7 cellular contexts compared by ENCODE assay signal in genomic region chr1:155648207-155649147, GRCh38. TPM values are rescaled to one million over a fixed set of nuclear protein-coding genes. Genes with fewer than 3 reads are reported as not detected.
DNase-seq lines count a peak whose midpoint lies in the region; ATAC-seq and TF ChIP-seq lines count a peak whose summit lies in the region.

No MANE protein-coding gene starts in this region.

- TF ChIP-seq CTCF in chondrocyte (IDR thresholded peaks at IDR 0.05), result peak; percentile 80
- TF ChIP-seq CTCF in lung (IDR thresholded peaks at IDR 0.05; ENCODE audit: control extremely low read depth, extremely low read depth), result peak; percentile 12
- peak in 3 of 6 experiments; percentile 24 for TF ChIP-seq CTCF in thyroid gland (IDR thresholded peaks at IDR 0.05)

- H3K4me3 ChIP-seq in H7 (ENCODE audit: insufficient read depth, low read depth, low read length), result no peak overlapping the region
- no peak overlapping the region for H3K4me3 ChIP-seq in NT2/D1 (ENCODE audit: insufficient read length, low read depth)
- no peak overlapping the region for H3K4me3 ChIP-seq in lung
- no peak overlapping the region for H3K4me3 ChIP-seq in thyroid gland (replicated peaks in 1 of 3)

- peak overlapping the region; percentile 83 for H3K27ac Mint-ChIP-seq in chondrocyte (ENCODE audit: unreplicated experiment)
- no peak overlapping the region for H3K27ac Mint-ChIP-seq in activated CD4-positive, alpha-beta T cell treated with anti-CD3 and anti-CD28 coated beads, Interleukin-2, amount 10 ng/mL, durations not matched to agents 7 days and 5 days

- H3K9me3 Mint-ChIP-seq in chondrocyte (ENCODE audit: low read depth), result peaks cover 4% of the 10 kb centered on the region
- peaks cover 6% of the 10 kb centered on the region for H3K9me3 Mint-ChIP-seq in activated CD4-positive, alpha-beta T cell treated with anti-CD3 and anti-CD28 coated beads, Interleukin-2, amount 10 ng/mL, durations not matched to agents 7 days and 5 days

- CTCF ChIA-PET in activated CD4-positive, alpha-beta T cell treated with anti-CD3 and anti-CD28 coated beads, Interleukin-2, amount 10 ng/mL, durations not matched to agents 7 days and 5 days (lab: Charles Lee), result interaction anchor here (0.8 kb wide), 1 partner anchor 398 kb away, joined by 3 read pairs; no protein-coding TSS in a partner anchor

- no peak for TF ChIP-seq POLR2A in thyroid gland (IDR thresholded peaks at IDR 0.05)

- H3K27ac ChIP-seq in lung (ENCODE audit: low read depth in 1 of 2, low read length in 1 of 2) (peak overlapping the region in 1 of 2 donors; percentile 83), thyroid gland (no peak overlapping the region)

- H3K4me1 Mint-ChIP-seq in chondrocyte (ENCODE audit: low read depth), result peaks cover 24% of the 10 kb centered on the region
- H3K4me1 Mint-ChIP-seq in activated CD4-positive, alpha-beta T cell treated with anti-CD3 and anti-CD28 coated beads, Interleukin-2, amount 10 ng/mL, durations not matched to agents 7 days and 5 days, result no peaks in the 10 kb centered on the region

- H3K9ac ChIP-seq in NT2/D1 (ENCODE audit: insufficient read length, low read depth), result no peak overlapping the region

- peak overlapping the region; percentile 52 for H3K4me3 Mint-ChIP-seq in chondrocyte (ENCODE audit: unreplicated experiment)
- no peak overlapping the region for H3K4me3 Mint-ChIP-seq in activated CD4-positive, alpha-beta T cell treated with anti-CD3 and anti-CD28 coated beads, Interleukin-2, amount 10 ng/mL, durations not matched to agents 7 days and 5 days

- H3K36me3 ChIP-seq in H7 (replicated peaks; ENCODE audit: control insufficient read depth, insufficient read depth, low read length) (no peaks in the 10 kb centered on the region), NT2/D1 (ENCODE audit: insufficient read depth, insufficient read length, low read length) (peaks cover 3% of the 10 kb centered on the region), lung (ENCODE audit: control insufficient read depth in 2 of 2, insufficient read depth in 2 of 2, low read length in 2 of 2) (no peaks in the 10 kb centered on the region), thyroid gland (no peaks in the 10 kb centered on the region)

- H3K27me3 Mint-ChIP-seq in chondrocyte (ENCODE audit: low read depth), result no peaks in the 10 kb centered on the region
- H3K27me3 Mint-ChIP-seq in activated CD4-positive, alpha-beta T cell treated with anti-CD3 and anti-CD28 coated beads, Interleukin-2, amount 10 ng/mL, durations not matched to agents 7 days and 5 days, result peaks cover 12% of the 10 kb centered on the region

- H3K36me3 Mint-ChIP-seq in chondrocyte (ENCODE audit: low read depth), result no peaks in the 10 kb centered on the region
- H3K36me3 Mint-ChIP-seq in activated CD4-positive, alpha-beta T cell treated with anti-CD3 and anti-CD28 coated beads, Interleukin-2, amount 10 ng/mL, durations not matched to agents 7 days and 5 days (ENCODE audit: low read depth), result no peaks in the 10 kb centered on the region

- intact Hi-C loops in thyroid gland (cut with DNase I) (no loop called here), posterior vena cava (cut with DNase I) (no loop called here)

- H3K9me3 ChIP-seq in NT2/D1 (ENCODE audit: insufficient read depth, low read length), result peaks cover 34% of the 10 kb centered on the region
- no peaks in the 10 kb centered on the region for H3K9me3 ChIP-seq in lung (ENCODE audit: control insufficient read depth in 2 of 2, insufficient read depth in 1 of 2, low read length in 1 of 2)
- no peaks in the 10 kb centered on the region for H3K9me3 ChIP-seq in thyroid gland

- H3K27me3 ChIP-seq in H7 (ENCODE audit: control insufficient read depth, insufficient read depth, low read length), result no peaks in the 10 kb centered on the region
- no peaks in the 10 kb centered on the region for H3K27me3 ChIP-seq in NT2/D1 (ENCODE audit: insufficient read depth, insufficient read length)
- no peaks in the 10 kb centered on the region for H3K27me3 ChIP-seq in lung (ENCODE audit: control insufficient read depth, insufficient read depth)
- H3K27me3 ChIP-seq in thyroid gland, result no peaks in the 10 kb centered on the region

- POLR2A ChIA-PET in activated CD4-positive, alpha-beta T cell treated with anti-CD3 and anti-CD28 coated beads, Interleukin-2, amount 10 ng/mL, durations not matched to agents 7 days and 5 days (lab: Charles Lee), result no interaction called here

- DNase-seq in H7 (peak; percentile 55), NT2/D1 (ENCODE audit: low read depth, low spot score) (peak; percentile 74), chondrocyte (ENCODE audit: low spot score) (no peak), lung (ENCODE audit: low spot score) (peak; percentile 49), thyroid gland (no peak), posterior vena cava (ENCODE audit: low spot score) (no peak)
- DNase-seq in activated CD4-positive, alpha-beta T cell treated with anti-CD3 and anti-CD28 coated beads, Interleukin-2, amount 10 ng/mL, durations not matched to agents 7 days and 5 days, result no peak

- WGBS in lung, 2 donors, result 33 to 34% methylated on average over 11 of the region's 11 CpGs
- 49 to 51% methylated on average over 11 of the region's 11 CpGs for WGBS in thyroid gland, 2 donors

- ATAC-seq in lung (ENCODE audit: insufficient read depth, low FRiP score), result peak; percentile 87

- H3K4me1 ChIP-seq in NT2/D1 (ENCODE audit: insufficient read depth, insufficient read length), result no peaks in the 10 kb centered on the region
- H3K4me1 ChIP-seq in lung (ENCODE audit: control insufficient read depth in 2 of 2, insufficient read depth in 2 of 2, low read length in 2 of 2), result peaks cover 0 to 8% of the 10 kb centered on the region in 2 donors
- no peaks in the 10 kb centered on the region for H3K4me1 ChIP-seq in thyroid gland

RNA-seq across cellular contexts. Expression of gene MSTO1, which starts 38.5 kb away (rescaled TPM):
- 57.6 and 68.0 TPM in 2 replicates for total RNA-seq in H7 (2014; rRNA removed; shearing (Covaris generic))
- total RNA-seq in chondrocyte, result 40.4 to 71.7 TPM (median 42.6 TPM) in 3 replicates
- total RNA-seq in lung, result 10 to 100 TPM; 22.1 to 51.5 TPM
- polyA plus RNA-seq in lung, result 10 to 100 TPM; 28.8 to 33.6 TPM
- 10 to 100 TPM in 3 of 4 donors, 1 to 10 TPM in 1; 8.3 to 31.9 (median 18.6) TPM for total RNA-seq in thyroid gland
- 10 to 100 TPM; 61.5 to 64.5 TPM for total RNA-seq in activated CD4-positive, alpha-beta T cell treated with anti-CD3 and anti-CD28 coated beads, Interleukin-2, amount 10 ng/mL, durations not matched to agents 7 days and 5 days
- total RNA-seq in posterior vena cava, result 10 to 100 TPM; 29.6 to 30.2 TPM

RNA-seq across cellular contexts. Expression of gene YY1AP1, which starts 40.1 kb away (rescaled TPM):
- 46.8 and 69.7 TPM in 2 replicates for total RNA-seq in H7 (2014; rRNA removed; shearing (Covaris generic))
- total RNA-seq in chondrocyte (40.8 to 45.0 TPM (median 41.9 TPM) in 3 replicates), lung (100 to 1,000 TPM in 1 of 2 donors, 10 to 100 TPM in 1; 55.6 to 177 TPM), thyroid gland (100 to 1,000 TPM in 2 of 4 donors, 10 to 100 TPM in 2; 61.7 to 172 (median 94.6) TPM), posterior vena cava (10 to 100 TPM; 62.4 to 73.7 TPM)
- 10 to 100 TPM; 25.7 to 41.0 TPM for polyA plus RNA-seq in lung
- total RNA-seq in activated CD4-positive, alpha-beta T cell treated with anti-CD3 and anti-CD28 coated beads, Interleukin-2, amount 10 ng/mL, durations not matched to agents 7 days and 5 days, result 10 to 100 TPM; 68.9 to 81.9 TPM

RNA-seq across cellular contexts. Expression of gene DAP3, which starts 40.4 kb away (rescaled TPM):
- total RNA-seq in H7 (2014; rRNA removed; shearing (Covaris generic)), result 104 and 138 TPM in 2 replicates
- total RNA-seq in chondrocyte (64.8 to 70.6 TPM (median 65.4 TPM) in 3 replicates), lung (10 to 100 TPM; 50.0 to 99.5 TPM), thyroid gland (100 to 1,000 TPM in 3 of 4 donors, 10 to 100 TPM in 1; 70.8 to 141 (median 106) TPM), posterior vena cava (10 to 100 TPM; 62.6 to 66.7 TPM)
- polyA plus RNA-seq in lung, result 100 to 1,000 TPM in 1 of 2 donors, 10 to 100 TPM in 1; 85.1 to 101 TPM
- total RNA-seq in activated CD4-positive, alpha-beta T cell treated with anti-CD3 and anti-CD28 coated beads, Interleukin-2, amount 10 ng/mL, durations not matched to agents 7 days and 5 days, result 100 to 1,000 TPM; 123 to 129 TPM

Comparison
In these comparisons a context has a peak if more than half of its experiments do, and no peak if none do; other contexts are left out.
1. DNase-seq: peak in H7 (single experiment), NT2/D1 (single experiment) and lung (single experiment); none in chondrocyte (single experiment), thyroid gland (0 of 2), activated CD4-positive, alpha-beta T cell treated with anti-CD3 and anti-CD28 coated beads, Interleukin-2, amount 10 ng/mL, durations not matched to agents 7 days and 5 days (single experiment) and posterior vena cava (single experiment).